In genomic region chr17:6435968-6436367, GRCh38 we compare ENCODE assay signal across 8 cellular contexts. TPM values are rescaled to one million over a fixed set of nuclear protein-coding genes. Genes with fewer than 3 reads are reported as not detected.
DNase-seq lines count a peak whose midpoint lies in the region; TF ChIP-seq lines count a peak whose summit lies in the region.

No MANE protein-coding gene starts in this region.

- 21% methylated on average over 9 of the region's 9 CpGs; no CpG with 5 or more reads in 1 of the 2 donors for WGBS in transverse colon (ENCODE audit: low coverage in 1 of 2), 2 donors

- H3K4me1 ChIP-seq in Caco-2 = no peaks in the 10 kb centered on the region
- H3K4me1 ChIP-seq in PC-9 (replicated peaks; ENCODE audit: insufficient read depth) = no peaks in the 10 kb centered on the region
- H3K4me1 ChIP-seq in transverse colon = no peaks in the 10 kb centered on the region

- H3K4me1 Mint-ChIP-seq in Caco-2 (ENCODE audit: low read depth, unreplicated experiment) = no peaks in the 10 kb centered on the region

- TF ChIP-seq POLR2A in transverse colon (IDR thresholded peaks at IDR 0.05) = no peak

- no peak overlapping the region for H3K27ac Mint-ChIP-seq in Caco-2 (ENCODE audit: unreplicated experiment)

- no peaks in the 10 kb centered on the region for H3K36me3 Mint-ChIP-seq in Caco-2 (ENCODE audit: insufficient read depth, unreplicated experiment)

- no peak overlapping the region for H3K4me3 Mint-ChIP-seq in Caco-2 (ENCODE audit: unreplicated experiment)

- TF ChIP-seq CTCF in Caco-2 (IDR thresholded peaks at IDR 0.05; ENCODE audit: insufficient read depth in 1 of 2, low read depth in 1 of 2, low read length in 1 of 2, severe bottlenecking in 1 of 2, unreplicated experiment in 1 of 2) (peak; percentile 54 to 58), PC-9 (conservative IDR thresholded peaks at IDR 0.05) (peak; percentile 93), fibroblast of pulmonary artery (IDR thresholded peaks at IDR 0.05; ENCODE audit: low read length, missing control alignments) (peak; percentile 86), transverse colon (IDR thresholded peaks at IDR 0.05) (peak; percentile 68 to 87 (median 80))

- CTCF ChIA-PET in Caco-2 (lab: Charles Lee) = interaction anchor here (0.5 to 1.0 kb wide), 9 partner anchors 8 to 1022 kb away, joined by 3 to 7 read pairs (median 3); partner anchors contain the start of gene PIMREG
- CTCF ChIA-PET in PC-9 (lab: Charles Lee) = interaction anchor here (0.7 kb wide), 1 partner anchor 1868 kb away, joined by 5 read pairs; no protein-coding TSS in a partner anchor

- POLR2A ChIA-PET in Caco-2 (lab: Charles Lee) (no interaction called here), PC-9 (lab: Charles Lee; ENCODE audit: unreplicated experiment) (interaction anchor here (0.6 to 0.7 kb wide), 3 partner anchors 81 to 1527 kb away, joined by 3 to 10 read pairs (median 4); no protein-coding TSS in a partner anchor)

- no peaks in the 10 kb centered on the region for H3F3A ChIP-seq in PC-9 (ENCODE audit: insufficient read depth, low read depth)

- H3K9me3 Mint-ChIP-seq in Caco-2 (ENCODE audit: unreplicated experiment) = no peaks in the 10 kb centered on the region

- no peaks in the 10 kb centered on the region for H3K9me2 ChIP-seq in PC-9 (ENCODE audit: insufficient read depth)

- H3K27ac ChIP-seq in PC-9 = no peak overlapping the region
- H3K27ac ChIP-seq in transverse colon = no peak overlapping the region

- intact Hi-C loops in Caco-2 (cut with micrococcal nuclease; ENCODE audit: unreplicated experiment) (no loop called here), PC-9 (cut with micrococcal nuclease; ENCODE audit: unreplicated experiment) (loop anchor here (2.0 kb wide), 1 partner anchor 577 kb away; the partner anchor contains the start of gene RNASEK), transverse colon (cut with DNase I; ENCODE audit: low total_unique reads) (no loop called here)

- no peaks in the 10 kb centered on the region for H4K20me1 ChIP-seq in PC-9 (ENCODE audit: insufficient read depth)

- no peak overlapping the region for H2AFZ ChIP-seq in PC-9

- H3K27me3 Mint-ChIP-seq in Caco-2 (ENCODE audit: insufficient read depth, unreplicated experiment) = peaks cover 5% of the 10 kb centered on the region

- no peaks in the 10 kb centered on the region for H3K9me3 ChIP-seq in Caco-2
- H3K9me3 ChIP-seq in PC-9 (ENCODE audit: insufficient read depth, low read depth) = peaks cover 1% of the 10 kb centered on the region; the same call in 1 of the 2 replicates
- H3K9me3 ChIP-seq in transverse colon = peaks cover 2 to 4% of the 10 kb centered on the region in 2 donors

- no peak overlapping the region for H3K4me2 ChIP-seq in PC-9

- TF ChIP-seq EP300 in transverse colon (IDR thresholded peaks at IDR 0.05; ENCODE audit: low read depth) = no peak

- in situ Hi-C loops in transverse colon (cut with MboI; ENCODE audit: low pct_ligation_motif_present in 1 of 4, low pct_unique_long_range_greater_than_20kb in 1 of 4, low sequenced_read_pairs in 3 of 4) = loop anchor here in 1 of 4 donors (10.0 kb wide), 1 partner anchor 851 kb away; the partner anchor contains the start of gene NLRP1

- no peak overlapping the region for H3K4me3 ChIP-seq in Caco-2 (ENCODE audit: low read depth, low read length)
- no peak overlapping the region for H3K4me3 ChIP-seq in PC-9
- no peak overlapping the region for H3K4me3 ChIP-seq in fibroblast of pulmonary artery (replicated peaks; ENCODE audit: low read depth, low read length)
- no peak overlapping the region for H3K4me3 ChIP-seq in transverse colon

- peak; percentile 47 to 53 for DNase-seq in Caco-2
- DNase-seq in HK-2 (ENCODE audit: unreplicated experiment) = peak; percentile 61
- peak; percentile 45 to 69 for DNase-seq in PC-9
- DNase-seq in activated T-cell treated with anti-CD3 and anti-CD28 coated beads, Interleukin-2, amount 50 U/mL, for 48 hours = peak; percentile 70 to 73
- DNase-seq in fibroblast of pulmonary artery (ENCODE audit: low read depth) = peak; percentile 76
- peak; percentile 7 for DNase-seq in occipital lobe (lab: John Stamatoyannopoulos, UW)
- DNase-seq in transverse colon = peak; percentile 69
- no peak for DNase-seq in GF-D8 (lab: John Stamatoyannopoulos, UW)

- H3K36me3 ChIP-seq in Caco-2 (ENCODE audit: control insufficient read depth, insufficient read depth, low read length) = no peaks in the 10 kb centered on the region
- H3K36me3 ChIP-seq in PC-9 (ENCODE audit: low read depth) = no peaks in the 10 kb centered on the region
- H3K36me3 ChIP-seq in transverse colon = no peaks in the 10 kb centered on the region

- H3K27me3 ChIP-seq in Caco-2 (replicated peaks; ENCODE audit: control insufficient read depth, insufficient read depth, low read length) (no peaks in the 10 kb centered on the region), PC-9 (ENCODE audit: insufficient read depth, low read depth) (peaks cover 52% of the 10 kb centered on the region), transverse colon (peaks cover 32% of the 10 kb centered on the region)

- BruUV-seq in Caco-2 (replicated peaks; lab: Mats Ljungman, UMichigan) = no TSS peak
- no TSS peak for BruUV-seq in PC-9 (replicated peaks; lab: Mats Ljungman, UMichigan)

- no peaks in the 10 kb centered on the region for H3K79me2 ChIP-seq in PC-9 (ENCODE audit: low read depth)

RNA-seq across cellular contexts. Expression of gene AIPL1, which starts 1.0 kb away (rescaled TPM):
- total RNA-seq in Caco-2 (2022) (not detected in 2 replicates), PC-9 (2021) (not detected in 2 replicates), occipital lobe (not detected), transverse colon (not detected)

RNA-seq across cellular contexts. Expression of gene PIMREG, which starts 8.3 kb away (rescaled TPM):
- total RNA-seq in Caco-2 (2022) (15.8 and 15.9 TPM in 2 replicates), PC-9 (2021) (52.2 and 62.3 TPM in 2 replicates), occipital lobe (5.9 TPM), transverse colon (1 to 10 TPM in 1 of 4 donors, under 1 TPM in 2, not detected in 1; 0.41 to 8.4 (median 0.79) TPM)
